Comparison of ENCODE assay signal across 14 cellular contexts in genomic region chr21:32015740-32016139, GRCh38.
DNase-seq lines count a peak whose midpoint lies in the region; ATAC-seq and TF ChIP-seq lines count a peak whose summit lies in the region.
"Had no signal": no experiment of that assay in that cellular context is flagged by ENCODE, and none has a peak within 500 bp of the region (broad histone marks: within the 10 kb centered on the region; RNA-seq: fewer than 3 reads in every experiment).

No MANE protein-coding gene starts in this region.

- peaks cover 4% of the 10 kb centered on the region for H3K4me1 ChIP-seq in prostate gland (replicated peaks)
- H3K4me1 ChIP-seq in right atrium auricular region = peaks cover 0 to 7% of the 10 kb centered on the region in 2 donors
- H3K4me1 ChIP-seq in esophagus squamous epithelium = peaks cover 5 to 21% (median 6%) of the 10 kb centered on the region in 3 donors
- H3K4me1 ChIP-seq: HAP-1 had no signal

- no peaks in the 10 kb centered on the region for H3K36me3 ChIP-seq in prostate gland
- no peaks in the 10 kb centered on the region for H3K36me3 ChIP-seq in right atrium auricular region
- H3K36me3 ChIP-seq in esophagus squamous epithelium = no peaks in the 10 kb centered on the region
- H3K36me3 ChIP-seq: HAP-1 had no signal

- H3K27ac ChIP-seq in prostate gland = peak overlapping the region in 1 of 2 donors; percentile 33
- no peak overlapping the region for H3K27ac ChIP-seq in right atrium auricular region
- H3K27ac ChIP-seq in esophagus squamous epithelium = no peak overlapping the region

- H3K27me3 ChIP-seq in prostate gland (replicated peaks; ENCODE audit: insufficient read depth) (no peaks in the 10 kb centered on the region), right atrium auricular region (no peaks in the 10 kb centered on the region), esophagus squamous epithelium (no peaks in the 10 kb centered on the region)

- ATAC-seq in HG03378 (IDR thresholded peaks at IDR 0.05; ENCODE audit: unreplicated experiment) = peak; percentile 41
- ATAC-seq: K562 had no signal

- intact Hi-C loops in prostate gland (cut with DNase I) = no loop called here
- intact Hi-C loops in esophagus squamous epithelium (cut with DNase I) = loop anchor here (10.0 kb wide), 1 partner anchor 141 kb away; the partner anchor contains the start of gene HUNK

- no peak overlapping the region for H3K4me3 ChIP-seq in prostate gland
- H3K4me3 ChIP-seq in right atrium auricular region = no peak overlapping the region
- H3K4me3 ChIP-seq in esophagus squamous epithelium = no peak overlapping the region
- H3K4me3 ChIP-seq: HAP-1, K562 had no signal

- no peaks in the 10 kb centered on the region for H3K9me3 ChIP-seq in prostate gland
- no peaks in the 10 kb centered on the region for H3K9me3 ChIP-seq in right atrium auricular region
- no peaks in the 10 kb centered on the region for H3K9me3 ChIP-seq in esophagus squamous epithelium
- H3K9me3 ChIP-seq: HAP-1 had no signal

- peak; percentile 24 for DNase-seq in NCI-H1436 (lab: John Stamatoyannopoulos, UW)
- DNase-seq in NCI-H1436 treated with DMSO at 0.1 percent for 48 hours (lab: John Stamatoyannopoulos, UW) = no peak
- DNase-seq in NCI-H69 (lab: John Stamatoyannopoulos, UW) = peak; percentile 27
- peak; percentile 38 for DNase-seq in prostate gland (ENCODE audit: low spot score)
- DNase-seq in right atrium auricular region (ENCODE audit: low spot score) = no peak
- no peak for DNase-seq in NCI-H2029 (lab: John Stamatoyannopoulos, UW)
- no peak for DNase-seq in esophagus squamous epithelium (lab: John Stamatoyannopoulos, UW)
- DNase-seq: DMS153, EL, NCI-H187 treated with DMSO at 0.1 percent for 48 hours, T-helper 1 cell had no signal

- 21% methylated on average over 1 of the region's 1 CpG for WGBS in prostate gland
- WGBS in esophagus squamous epithelium, 2 donors = 25 to 36% methylated on average over 1 of the region's 1 CpG

- TF ChIP-seq CTCF in prostate gland (IDR thresholded peaks at IDR 0.05) (no peak), right atrium auricular region (IDR thresholded peaks at IDR 0.05) (no peak), esophagus squamous epithelium (IDR thresholded peaks at IDR 0.05) (no peak)

- TF ChIP-seq POLR2A in prostate gland (IDR thresholded peaks at IDR 0.05) = no peak
- no peak for TF ChIP-seq POLR2A in esophagus squamous epithelium (IDR thresholded peaks at IDR 0.05)

Comparison
In these comparisons a context has a peak if more than half of its experiments do, and no peak if none do; other contexts are left out.
1. DNase-seq: peak in NCI-H1436 (single experiment), NCI-H69 (single experiment) and prostate gland (single experiment); none in NCI-H1436 treated with DMSO at 0.1 percent for 48 hours (single experiment), right atrium auricular region (single experiment), NCI-H2029 (single experiment) and esophagus squamous epithelium (single experiment).